ENCODE assay signal across 8 cellular contexts in the genomic region with DNA sequence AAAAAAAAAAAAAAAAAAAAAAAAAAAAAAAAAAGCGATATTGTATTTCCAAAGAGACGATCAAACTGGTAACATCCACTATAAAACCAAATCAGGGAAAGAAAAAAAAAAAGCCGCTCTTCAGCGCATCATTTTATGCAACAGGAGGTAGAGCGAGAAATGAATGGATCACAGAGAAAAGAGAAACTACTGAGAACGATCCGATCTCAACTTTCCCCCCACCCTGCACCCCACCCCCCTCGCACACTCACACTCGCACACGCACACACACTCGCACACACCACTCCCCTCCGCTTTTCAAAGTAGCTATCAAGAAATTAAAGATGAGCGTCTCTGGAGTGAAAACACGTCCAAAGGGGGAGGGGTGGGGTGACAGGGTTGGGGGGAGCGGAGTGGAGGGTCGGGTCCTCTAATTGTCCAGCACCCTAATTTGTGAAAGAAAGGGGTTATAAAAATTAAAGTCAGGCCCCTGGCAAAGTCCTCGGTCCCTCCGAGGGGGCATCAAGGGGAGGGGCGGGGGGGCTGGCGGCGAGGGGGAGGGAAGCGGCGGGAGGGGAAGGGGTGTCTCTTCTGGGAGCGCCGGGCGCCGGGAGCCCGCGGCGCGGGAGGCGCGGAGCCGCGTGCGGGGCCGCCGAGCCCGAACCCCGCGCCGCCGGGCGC. TPM values are rescaled to one million over a fixed set of nuclear protein-coding genes. Genes with fewer than 3 reads are reported as not detected.
DNase-seq lines count a peak whose midpoint lies in the region; ATAC-seq and TF ChIP-seq lines count a peak whose summit lies in the region.

No MANE protein-coding gene starts in this region.

- H3K4me3 ChIP-seq in adrenal gland (peak overlapping the region in 3 of 4 donors; percentile 62 to 85 (median 78)), right cardiac atrium (ENCODE audit: low read length) (peak overlapping the region; percentile 100)

- peak; percentile 34 for DNase-seq in DMS79 treated with DMSO at 0.1 percent for 48 hours (lab: John Stamatoyannopoulos, UW)
- DNase-seq in DMS79 (lab: John Stamatoyannopoulos, UW), result no peak
- DNase-seq in NCI-H2107 (lab: John Stamatoyannopoulos, UW), result peak; percentile 29
- peak; percentile 19 to 59 (median 28) for DNase-seq in adrenal gland
- peak; percentile 20 to 56 (median 48) for DNase-seq in right cardiac atrium
- peak; percentile 54 for DNase-seq in putamen (ENCODE audit: low spot score)
- DNase-seq in CD1c-positive myeloid dendritic cell (ENCODE audit: extremely low spot score), result no peak

- WGBS in adrenal gland, 4 donors, result 0 to 2% (median 1%) methylated on average over 13 to 42 of the region's 44 CpGs
- WGBS in right cardiac atrium, result under 1% methylated on average over 43 of the region's 44 CpGs

- intact Hi-C loops in adrenal gland (cut with DNase I), result loop anchor here in 1 of 2 donors (5.0 to 10.0 kb wide), 2 partner anchors 250 to 353 kb away; no protein-coding TSS in a partner anchor
- intact Hi-C loops in right cardiac atrium (cut with DNase I), result loop anchor here (5.0 to 10.0 kb wide), 6 partner anchors 63 to 987 kb away; no protein-coding TSS in a partner anchor

- H3K9me3 ChIP-seq in adrenal gland (replicated peaks in 1 of 3) (no peaks in the 10 kb centered on the region), right cardiac atrium (ENCODE audit: control insufficient read depth, low read length) (no peaks in the 10 kb centered on the region)

- ATAC-seq in right cardiac atrium (peak in 1 of 2 donors; percentile 4), HG02884 (IDR thresholded peaks at IDR 0.05; ENCODE audit: unreplicated experiment) (no peak)

- H3K36me3 ChIP-seq in adrenal gland (replicated peaks in 1 of 2), result no peaks in the 10 kb centered on the region

- H3K27me3 ChIP-seq in adrenal gland, result no peaks in the 10 kb centered on the region
- no peaks in the 10 kb centered on the region for H3K27me3 ChIP-seq in right cardiac atrium (ENCODE audit: control insufficient read depth, insufficient read depth)

- H3K4me1 ChIP-seq in adrenal gland (replicated peaks in 1 of 2), result peaks cover 0 to 10% of the 10 kb centered on the region in 2 donors
- peaks cover 2% of the 10 kb centered on the region for H3K4me1 ChIP-seq in right cardiac atrium (ENCODE audit: control insufficient read depth, insufficient read depth, low read length)

- no peak for TF ChIP-seq POLR2A in adrenal gland (IDR thresholded peaks at IDR 0.05)

- H3K27ac ChIP-seq in adrenal gland (peak overlapping the region in 3 of 5 donors; percentile 78 to 90 (median 87)), right cardiac atrium (ENCODE audit: low read length) (peak overlapping the region; percentile 98)

- TF ChIP-seq CTCF in adrenal gland (IDR thresholded peaks at IDR 0.05), result no peak

RNA-seq across cellular contexts. Expression of a gene that starts 0.5 kb away (rescaled TPM):
- total RNA-seq in adrenal gland, result 100 to 1,000 TPM in 7 of 8 donors, 10 to 100 TPM in 1; 53.5 to 196 (median 142) TPM
- polyA plus RNA-seq in adrenal gland, result 10 to 100 TPM; 21.9 to 40.0 (median 38.5) TPM
- total RNA-seq in right cardiac atrium, result 10 to 100 TPM; 51.8 to 73.6 (median 61.9) TPM
- polyA plus RNA-seq in right cardiac atrium, result 17.3 TPM

Comparison
In these comparisons a context has a peak if more than half of its experiments do, and no peak if none do; other contexts are left out.
1. DNase-seq: peak in DMS79 treated with DMSO at 0.1 percent for 48 hours (single experiment), NCI-H2107 (single experiment), adrenal gland (7 of 7), right cardiac atrium (3 of 3) and putamen (single experiment); none in DMS79 (single experiment) and CD1c-positive myeloid dendritic cell (single experiment).